8 cellular contexts compared by ENCODE assay signal in the genomic region with DNA sequence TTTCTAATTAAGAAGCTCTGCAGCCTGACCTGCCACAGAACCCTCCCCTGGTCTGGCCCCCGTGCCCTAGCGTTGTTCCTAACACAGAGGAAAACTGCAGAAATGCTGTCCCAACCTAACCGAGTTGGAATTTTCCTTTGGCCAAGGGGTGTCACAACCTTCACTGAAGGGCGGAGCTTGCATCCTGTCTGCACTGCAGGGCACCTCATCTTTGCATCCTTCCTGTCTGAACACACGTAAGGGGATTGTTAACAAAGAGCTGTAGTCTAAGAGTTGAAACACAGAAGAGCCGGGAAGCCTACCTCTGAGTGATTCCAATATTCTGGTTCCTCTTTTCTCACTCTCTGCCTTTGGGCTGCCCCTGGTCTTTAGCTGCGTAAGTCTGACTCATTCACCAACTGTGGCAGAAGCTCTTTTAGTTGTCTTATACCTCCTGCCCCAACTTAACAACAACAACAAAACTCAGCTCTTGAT. TPM values are rescaled to one million over a fixed set of nuclear protein-coding genes. Genes with fewer than 3 reads are reported as not detected.
A peak's percentile ranks its signal among the peaks of the same experiment; 100 is the strongest.
DNase-seq lines count a peak whose midpoint lies in the region; ATAC-seq and TF ChIP-seq lines count a peak whose summit lies in the region.

No MANE protein-coding gene starts in this region.

- intact Hi-C loops in heart left ventricle (cut with DNase I) = loop anchor here in 9 of 10 donors (2.0 to 10.0 kb wide), 5 partner anchors 39 to 346 kb away; partner anchors contain the start of genes NKAPD1 (in 1 of the 9), PIH1D2 (in 1 of the 9), SDHD (in 1 of the 9) and TIMM8B (in 1 of the 9)
- intact Hi-C loops in cardiac septum (cut with DNase I) = no loop called here

- peak overlapping the region in 10 of 12 donors; percentile 45 to 86 (median 71) for H3K27ac ChIP-seq in heart left ventricle
- peak overlapping the region; percentile 65 for H3K27ac ChIP-seq in suprapubic skin

- no peak for TF ChIP-seq POLR2A in heart left ventricle (IDR thresholded peaks at IDR 0.05)
- TF ChIP-seq POLR2A in suprapubic skin (IDR thresholded peaks at IDR 0.05) = no peak

- H3K9me3 ChIP-seq in heart left ventricle (no peaks in the 10 kb centered on the region), suprapubic skin (no peaks in the 10 kb centered on the region)

- H3K36me3 ChIP-seq in heart left ventricle (no peaks in the 10 kb centered on the region), suprapubic skin (no peaks in the 10 kb centered on the region)

- DNase-seq in heart left ventricle (no peak), cardiac septum (ENCODE audit: low spot score) (no peak), NOMO-1 (lab: John Stamatoyannopoulos, UW; ENCODE audit: unreplicated experiment in 2 of 2) (peak; percentile 77 to 96), amniotic epithelial cell (ENCODE audit: low read depth) (peak; percentile 56), inferior parietal cortex (ENCODE audit: extremely low spot score) (peak; percentile 63), suprapubic skin (ENCODE audit: low spot score in 2 of 2) (no peak), NCI-H128 (lab: John Stamatoyannopoulos, UW; ENCODE audit: unreplicated experiment) (no peak)

- TF ChIP-seq CTCF in heart left ventricle (IDR thresholded peaks at IDR 0.05) (no peak), suprapubic skin (IDR thresholded peaks at IDR 0.05) (no peak)

- H3K27me3 ChIP-seq in heart left ventricle (no peaks in the 10 kb centered on the region), suprapubic skin (no peaks in the 10 kb centered on the region)

- H3K4me3 ChIP-seq in heart left ventricle (peak overlapping the region in 6 of 12 donors; percentile 3 to 85 (median 67)), suprapubic skin (no peak overlapping the region)

- H3K4me1 ChIP-seq in heart left ventricle = peaks cover 0 to 65% (median 36%) of the 10 kb centered on the region in 12 donors
- H3K4me1 ChIP-seq in suprapubic skin = peaks cover 41% of the 10 kb centered on the region

- ATAC-seq in heart left ventricle = peak in 2 of 4 donors; percentile 3 to 8
- peak; percentile 84 for ATAC-seq in HG02642 (IDR thresholded peaks at IDR 0.05; ENCODE audit: poor library complexity, unreplicated experiment)

- no peak for TF ChIP-seq EP300 in suprapubic skin (IDR thresholded peaks at IDR 0.05)

- 10 to 26% (median 18%) methylated on average over 7 of the region's 7 CpGs for WGBS in heart left ventricle, 4 donors
- 21% methylated on average over 7 of the region's 7 CpGs for WGBS in suprapubic skin

RNA-seq across cellular contexts. Expression of gene DIXDC1, which starts 1.6 kb away (rescaled TPM):
- total RNA-seq in heart left ventricle (10 to 100 TPM; 15.0 to 34.9 (median 20.5) TPM), cardiac septum (29.0 TPM), suprapubic skin (10 to 100 TPM; 11.8 to 20.9 (median 13.1) TPM)
- 10 to 100 TPM in 1 of 2 donors, 1 to 10 TPM in 1; 3.9 to 10.6 TPM for polyA plus RNA-seq in heart left ventricle

RNA-seq across cellular contexts. Expression of gene C11orf52, which starts 20.0 kb away (rescaled TPM):
- total RNA-seq in heart left ventricle = 1 to 10 TPM in 8 of 9 donors, under 1 TPM in 1; 0.79 to 8.3 (median 2.0) TPM
- polyA plus RNA-seq in heart left ventricle = 1 to 10 TPM; 2.3 to 2.9 TPM
- 2.6 TPM for total RNA-seq in cardiac septum
- total RNA-seq in suprapubic skin = 10 to 100 TPM in 1 of 4 donors, 1 to 10 TPM in 3; 7.5 to 10.4 (median 9.7) TPM

RNA-seq across cellular contexts. Expression of gene HSPB2, which starts 26.2 kb away (rescaled TPM):
- total RNA-seq in heart left ventricle (10 to 100 TPM in 7 of 9 donors, 1 to 10 TPM in 2; 5.5 to 66.7 (median 20.9) TPM), cardiac septum (59.9 TPM), suprapubic skin (1 to 10 TPM in 1 of 4 donors, not detected in 3; 3.1 TPM)
- polyA plus RNA-seq in heart left ventricle = 10 to 100 TPM; 59.8 to 67.9 TPM

RNA-seq across cellular contexts. Expression of gene CRYAB, which starts 27.2 kb away (rescaled TPM):
- total RNA-seq in heart left ventricle (over 10,000 TPM in 2 of 9 donors, 1,000 to 10,000 TPM in 7; 4,504 to 20,720 (median 7,991) TPM), cardiac septum (8,606 TPM), suprapubic skin (100 to 1,000 TPM; 144 to 203 (median 176) TPM)
- polyA plus RNA-seq in heart left ventricle = over 10,000 TPM; 11,485 to 15,236 TPM

RNA-seq across cellular contexts. Expression of gene CFAP68, which starts 59.4 kb away (rescaled TPM):
- 10 to 100 TPM; 11.9 to 38.7 (median 31.8) TPM for total RNA-seq in heart left ventricle
- 10 to 100 TPM; 12.9 to 39.5 TPM for polyA plus RNA-seq in heart left ventricle
- total RNA-seq in cardiac septum = 27.8 TPM
- total RNA-seq in suprapubic skin = 10 to 100 TPM; 27.7 to 42.4 (median 32.7) TPM

Comparison
In these comparisons a context has a peak if more than half of its experiments do, and no peak if none do; other contexts are left out.
1. DNase-seq: peak in NOMO-1 (2 of 2), amniotic epithelial cell (single experiment) and inferior parietal cortex (single experiment); none in heart left ventricle (0 of 5), cardiac septum (single experiment), suprapubic skin (0 of 2) and NCI-H128 (single experiment).